In the genomic region with DNA sequence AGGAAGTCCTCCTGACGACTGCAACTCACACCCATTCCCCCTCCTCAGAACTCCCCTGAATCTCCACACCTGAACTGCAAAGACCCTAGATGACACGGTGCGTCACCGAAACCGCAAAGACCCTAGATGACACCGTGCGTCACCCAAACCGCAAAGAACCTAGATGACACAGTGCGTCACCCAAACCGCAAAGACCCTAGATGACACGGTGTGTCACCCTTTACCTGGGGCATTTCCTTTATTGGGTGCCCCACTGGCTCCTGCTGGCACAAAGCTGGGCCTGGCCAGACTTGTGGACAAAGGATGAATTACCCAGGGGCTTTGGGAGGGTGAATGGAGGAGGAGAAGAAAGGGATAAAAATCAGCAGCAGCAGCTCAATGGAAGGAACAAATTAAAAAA, we compare ENCODE assay signal across 17 cellular contexts.
DNase-seq lines count a peak whose midpoint lies in the region; ATAC-seq and TF ChIP-seq lines count a peak whose summit lies in the region.
"Had no signal": no experiment of that assay in that cellular context is flagged by ENCODE, and none has a peak within 500 bp of the region (broad histone marks: within the 10 kb centered on the region; RNA-seq: fewer than 3 reads in every experiment).

No MANE protein-coding gene starts in this region.

- ATAC-seq in GM18519 (IDR thresholded peaks at IDR 0.05; ENCODE audit: low FRiP score, unreplicated experiment) (no peak), gastrocnemius medialis (no peak)
- ATAC-seq: GM23338, HepG2 had no signal

- no peaks in the 10 kb centered on the region for H3K4me1 ChIP-seq in gastrocnemius medialis

- H3K27me3 ChIP-seq in gastrocnemius medialis = peaks cover 0 to 4% (median 2%) of the 10 kb centered on the region in 3 donors

- DNase-seq in NCI-H146 (lab: John Stamatoyannopoulos, UW) = peak; percentile 12
- DNase-seq in NCI-H146 treated with DMSO at 0.1 percent for 48 hours (lab: John Stamatoyannopoulos, UW; ENCODE audit: unreplicated experiment) = no peak
- peak; percentile 88 for DNase-seq in NCI-H69 (lab: John Stamatoyannopoulos, UW)
- DNase-seq in RPMI7951 (ENCODE audit: low read depth) = peak; percentile 45
- no peak for DNase-seq in cardiac septum (ENCODE audit: low spot score)
- no peak for DNase-seq in gastrocnemius medialis
- DNase-seq: 8988T; AML-193; Calu3; CD4-positive, alpha-beta T cell; DMS153; DMS79 treated with DMSO at 0.1 percent for 48 hours; EL; H9 had no signal

- intact Hi-C loops in cardiac septum (cut with DNase I) (no loop called here), gastrocnemius medialis (cut with DNase I; ENCODE audit: low total_unique reads) (no loop called here)

- no peak for TF ChIP-seq POLR2A in gastrocnemius medialis (IDR thresholded peaks at IDR 0.05)

- in situ Hi-C loops in gastrocnemius medialis (cut with MboI; ENCODE audit: low sequenced_read_pairs in 4 of 4) = no loop called here

- TF ChIP-seq CTCF in gastrocnemius medialis (IDR thresholded peaks at IDR 0.05 in 4 of 5, conservative IDR thresholded peaks at IDR 0.05 in 1 of 5) = no peak

- no peaks in the 10 kb centered on the region for H3K36me3 ChIP-seq in gastrocnemius medialis

- H3K9me3 ChIP-seq in gastrocnemius medialis = no peaks in the 10 kb centered on the region

- no peak overlapping the region for H3K27ac ChIP-seq in gastrocnemius medialis

- H3K4me3 ChIP-seq in gastrocnemius medialis = no peak overlapping the region
- H3K4me3 ChIP-seq: GM23338 had no signal

Comparison
In these comparisons a context has a peak if more than half of its experiments do, and no peak if none do; other contexts are left out.
1. DNase-seq: peak in NCI-H146 (single experiment), NCI-H69 (single experiment) and RPMI7951 (single experiment); none in NCI-H146 treated with DMSO at 0.1 percent for 48 hours (single experiment), cardiac septum (single experiment) and gastrocnemius medialis (0 of 2).